In the genomic region with DNA sequence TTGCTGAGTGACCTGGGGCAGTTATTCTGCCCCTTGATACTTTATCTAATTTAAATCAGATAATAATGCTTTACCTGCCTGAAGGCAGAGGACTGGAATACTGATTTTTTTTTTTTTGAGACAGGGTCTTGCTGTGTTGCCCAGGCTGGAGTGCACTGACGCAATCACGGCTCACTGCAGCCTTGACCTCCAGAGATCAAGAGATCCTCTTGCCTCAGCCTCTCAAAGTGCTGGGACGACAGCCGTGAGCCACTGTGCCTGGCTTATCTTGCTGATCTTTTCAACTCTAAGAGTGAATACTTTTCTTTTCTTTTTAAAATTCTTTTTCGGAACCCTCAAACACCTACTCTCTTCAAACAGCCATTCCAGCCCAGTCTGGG, we compare ENCODE assay signal across 9 cellular contexts. TPM values are rescaled to one million over a fixed set of nuclear protein-coding genes. Genes with fewer than 3 reads are reported as not detected.
A peak's percentile ranks its signal among the peaks of the same experiment; 100 is the strongest.
DNase-seq lines count a peak whose midpoint lies in the region; ATAC-seq and TF ChIP-seq lines count a peak whose summit lies in the region.
"Had no signal": no experiment of that assay in that cellular context is flagged by ENCODE, and none has a peak within 500 bp of the region (broad histone marks: within the 10 kb centered on the region; RNA-seq: fewer than 3 reads in every experiment).

No MANE protein-coding gene starts in this region.

- intact Hi-C loops in activated T-helper 2 cell treated with anti-CD3 and anti-CD28 coated beads, Interferon-gamma antibody, Interleukin-2, Interleukin-4, amounts not matched to agents 10 μg/mL and 5 μg/mL and 100 μg/mL, durations not matched to agents 14 hours and 24 hours and 36 hours (cut with micrococcal nuclease), result loop anchor here (10.0 kb wide), 1 partner anchor 216 kb away; no protein-coding TSS in a partner anchor
- intact Hi-C loops in left lung (cut with DNase I) (loop anchor here in 1 of 2 donors (10.0 kb wide), 1 partner anchor 86 kb away; no protein-coding TSS in a partner anchor), sciatic nerve (cut with DNase I) (no loop called here)

- H3K4me1 Mint-ChIP-seq in activated CD4-positive, alpha-beta T cell treated with anti-CD3 and anti-CD28 coated beads, Interleukin-2, amount 10 ng/mL, durations not matched to agents 7 days and 5 days, result peaks cover 12% of the 10 kb centered on the region
- H3K4me1 Mint-ChIP-seq in activated T-helper 2 cell treated with anti-CD3 and anti-CD28 coated beads, Interferon-gamma antibody, Interleukin-2, Interleukin-4, amounts not matched to agents 10 μg/mL and 5 μg/mL and 100 μg/mL, durations not matched to agents 14 hours and 24 hours and 36 hours (ENCODE audit: low read depth), result peaks cover 5% of the 10 kb centered on the region

- H3K27ac ChIP-seq in left lung (peak overlapping the region in 1 of 2 donors; percentile 35), stomach smooth muscle (ENCODE audit: low read length) (no peak overlapping the region)

- peaks cover 21 to 68% of the 10 kb centered on the region in 2 donors for H3K27me3 ChIP-seq in left lung
- peaks cover 15 to 20% of the 10 kb centered on the region in 2 donors for H3K27me3 ChIP-seq in stomach smooth muscle (ENCODE audit: control insufficient read depth in 1 of 2, insufficient read depth in 2 of 2, low read length in 2 of 2)

- H3K9me3 ChIP-seq in left lung, result no peaks in the 10 kb centered on the region
- H3K9me3 ChIP-seq in stomach smooth muscle (ENCODE audit: control insufficient read depth in 2 of 2, low read length in 2 of 2), result no peaks in the 10 kb centered on the region

- H3K4me3 Mint-ChIP-seq in activated CD4-positive, alpha-beta T cell treated with anti-CD3 and anti-CD28 coated beads, Interleukin-2, amount 10 ng/mL, durations not matched to agents 7 days and 5 days, result peak overlapping the region; percentile 68
- H3K4me3 Mint-ChIP-seq in activated T-helper 2 cell treated with anti-CD3 and anti-CD28 coated beads, Interferon-gamma antibody, Interleukin-2, Interleukin-4, amounts not matched to agents 10 μg/mL and 5 μg/mL and 100 μg/mL, durations not matched to agents 14 hours and 24 hours and 36 hours (ENCODE audit: low read depth), result peak overlapping the region; percentile 65

- H3K4me3 ChIP-seq in left lung, result peak overlapping the region; percentile 37 to 49
- H3K4me3 ChIP-seq in stomach smooth muscle (ENCODE audit: low read length in 2 of 2), result peak overlapping the region; percentile 47 to 72

- peaks cover 0 to 17% of the 10 kb centered on the region in 2 donors for H3K4me1 ChIP-seq in left lung
- H3K4me1 ChIP-seq in stomach smooth muscle (ENCODE audit: control insufficient read depth, insufficient read depth, low read length), result peaks cover 9% of the 10 kb centered on the region

- no peak overlapping the region for H3K27ac Mint-ChIP-seq in activated CD4-positive, alpha-beta T cell treated with anti-CD3 and anti-CD28 coated beads, Interleukin-2, amount 10 ng/mL, durations not matched to agents 7 days and 5 days
- H3K27ac Mint-ChIP-seq in activated T-helper 2 cell treated with anti-CD3 and anti-CD28 coated beads, Interferon-gamma antibody, Interleukin-2, Interleukin-4, amounts not matched to agents 10 μg/mL and 5 μg/mL and 100 μg/mL, durations not matched to agents 14 hours and 24 hours and 36 hours, result no peak overlapping the region
- H3K27ac Mint-ChIP-seq: dendritic cell treated with granulocyte-macrophage colony-stimulating factor and Interleukin-4, amounts not matched to agents 40 ng/mL and 50 ng/mL, for 4 days had no signal

- H3K9me3 Mint-ChIP-seq in activated CD4-positive, alpha-beta T cell treated with anti-CD3 and anti-CD28 coated beads, Interleukin-2, amount 10 ng/mL, durations not matched to agents 7 days and 5 days, result no peaks in the 10 kb centered on the region
- no peaks in the 10 kb centered on the region for H3K9me3 Mint-ChIP-seq in activated T-helper 2 cell treated with anti-CD3 and anti-CD28 coated beads, Interferon-gamma antibody, Interleukin-2, Interleukin-4, amounts not matched to agents 10 μg/mL and 5 μg/mL and 100 μg/mL, durations not matched to agents 14 hours and 24 hours and 36 hours
- H3K9me3 Mint-ChIP-seq: dendritic cell treated with granulocyte-macrophage colony-stimulating factor and Interleukin-4, amounts not matched to agents 40 ng/mL and 50 ng/mL, for 4 days had no signal

- no peak for DNase-seq in activated CD4-positive, alpha-beta T cell treated with anti-CD3 and anti-CD28 coated beads, Interleukin-2, amount 10 ng/mL, durations not matched to agents 7 days and 5 days
- no peak for DNase-seq in activated CD4-positive, alpha-beta T cell treated with anti-CD3 and anti-CD28 coated beads, Interleukin-2, amount 50 U/mL, for 48 hours
- no peak for DNase-seq in activated T-helper 2 cell treated with anti-CD3 and anti-CD28 coated beads, Interferon-gamma antibody, Interleukin-2, Interleukin-4, amounts not matched to agents 10 μg/mL and 5 μg/mL and 100 μg/mL, durations not matched to agents 14 hours and 24 hours and 36 hours (ENCODE audit: low spot score)
- no peak for DNase-seq in left lung
- no peak for DNase-seq in sciatic nerve (ENCODE audit: low spot score)
- no peak for DNase-seq in retina

- H3K9ac ChIP-seq in stomach smooth muscle (ENCODE audit: low read length in 2 of 2), result no peak overlapping the region

- peak; percentile 2 for ATAC-seq in left lung
- ATAC-seq in sciatic nerve, result no peak
- ATAC-seq in GM21515 (IDR thresholded peaks at IDR 0.05; ENCODE audit: unreplicated experiment), result no peak

- POLR2A ChIA-PET in activated CD4-positive, alpha-beta T cell treated with anti-CD3 and anti-CD28 coated beads, Interleukin-2, amount 10 ng/mL, durations not matched to agents 7 days and 5 days (lab: Charles Lee), result no interaction called here

- H3K36me3 Mint-ChIP-seq in activated CD4-positive, alpha-beta T cell treated with anti-CD3 and anti-CD28 coated beads, Interleukin-2, amount 10 ng/mL, durations not matched to agents 7 days and 5 days (ENCODE audit: low read depth), result no peaks in the 10 kb centered on the region
- no peaks in the 10 kb centered on the region for H3K36me3 Mint-ChIP-seq in activated T-helper 2 cell treated with anti-CD3 and anti-CD28 coated beads, Interferon-gamma antibody, Interleukin-2, Interleukin-4, amounts not matched to agents 10 μg/mL and 5 μg/mL and 100 μg/mL, durations not matched to agents 14 hours and 24 hours and 36 hours (ENCODE audit: low read depth)

- CTCF ChIA-PET in activated CD4-positive, alpha-beta T cell treated with anti-CD3 and anti-CD28 coated beads, Interleukin-2, amount 10 ng/mL, durations not matched to agents 7 days and 5 days (lab: Charles Lee), result no interaction called here

- TF ChIP-seq CTCF in left lung (IDR thresholded peaks at IDR 0.05), result no peak

- H3K36me3 ChIP-seq in left lung (no peaks in the 10 kb centered on the region), stomach smooth muscle (ENCODE audit: control insufficient read depth in 2 of 2, insufficient read depth in 2 of 2, low read length in 2 of 2) (no peaks in the 10 kb centered on the region)

- peaks cover 78% of the 10 kb centered on the region for H3K27me3 Mint-ChIP-seq in activated CD4-positive, alpha-beta T cell treated with anti-CD3 and anti-CD28 coated beads, Interleukin-2, amount 10 ng/mL, durations not matched to agents 7 days and 5 days
- H3K27me3 Mint-ChIP-seq in activated T-helper 2 cell treated with anti-CD3 and anti-CD28 coated beads, Interferon-gamma antibody, Interleukin-2, Interleukin-4, amounts not matched to agents 10 μg/mL and 5 μg/mL and 100 μg/mL, durations not matched to agents 14 hours and 24 hours and 36 hours (ENCODE audit: low read depth), result peaks cover 62% of the 10 kb centered on the region

RNA-seq across cellular contexts. Expression of gene B4GALNT3, which starts 0.7 kb away (rescaled TPM):
- 1 to 10 TPM; 6.1 to 7.0 TPM for total RNA-seq in activated CD4-positive, alpha-beta T cell treated with anti-CD3 and anti-CD28 coated beads, Interleukin-2, amount 10 ng/mL, durations not matched to agents 7 days and 5 days
- 6.5 and 6.9 TPM in 2 replicates for total RNA-seq in activated T-helper 2 cell treated with anti-CD3 and anti-CD28 coated beads, Interferon-gamma antibody, Interleukin-2, Interleukin-4, amounts not matched to agents 10 μg/mL and 5 μg/mL and 100 μg/mL, durations not matched to agents 14 hours and 24 hours and 36 hours
- 10 to 100 TPM; 31.4 to 34.0 TPM for total RNA-seq in left lung
- total RNA-seq in sciatic nerve, result 28.8 TPM

RNA-seq across cellular contexts. Expression of gene CCDC77, which starts 57.6 kb away (rescaled TPM):
- total RNA-seq in activated CD4-positive, alpha-beta T cell treated with anti-CD3 and anti-CD28 coated beads, Interleukin-2, amount 10 ng/mL, durations not matched to agents 7 days and 5 days, result 10 to 100 TPM; 14.6 TPM
- 12.5 and 14.4 TPM in 2 replicates for total RNA-seq in activated T-helper 2 cell treated with anti-CD3 and anti-CD28 coated beads, Interferon-gamma antibody, Interleukin-2, Interleukin-4, amounts not matched to agents 10 μg/mL and 5 μg/mL and 100 μg/mL, durations not matched to agents 14 hours and 24 hours and 36 hours
- total RNA-seq in left lung, result 1 to 10 TPM; 7.4 to 8.9 TPM
- 7.6 TPM for total RNA-seq in sciatic nerve
